In the genomic region with DNA sequence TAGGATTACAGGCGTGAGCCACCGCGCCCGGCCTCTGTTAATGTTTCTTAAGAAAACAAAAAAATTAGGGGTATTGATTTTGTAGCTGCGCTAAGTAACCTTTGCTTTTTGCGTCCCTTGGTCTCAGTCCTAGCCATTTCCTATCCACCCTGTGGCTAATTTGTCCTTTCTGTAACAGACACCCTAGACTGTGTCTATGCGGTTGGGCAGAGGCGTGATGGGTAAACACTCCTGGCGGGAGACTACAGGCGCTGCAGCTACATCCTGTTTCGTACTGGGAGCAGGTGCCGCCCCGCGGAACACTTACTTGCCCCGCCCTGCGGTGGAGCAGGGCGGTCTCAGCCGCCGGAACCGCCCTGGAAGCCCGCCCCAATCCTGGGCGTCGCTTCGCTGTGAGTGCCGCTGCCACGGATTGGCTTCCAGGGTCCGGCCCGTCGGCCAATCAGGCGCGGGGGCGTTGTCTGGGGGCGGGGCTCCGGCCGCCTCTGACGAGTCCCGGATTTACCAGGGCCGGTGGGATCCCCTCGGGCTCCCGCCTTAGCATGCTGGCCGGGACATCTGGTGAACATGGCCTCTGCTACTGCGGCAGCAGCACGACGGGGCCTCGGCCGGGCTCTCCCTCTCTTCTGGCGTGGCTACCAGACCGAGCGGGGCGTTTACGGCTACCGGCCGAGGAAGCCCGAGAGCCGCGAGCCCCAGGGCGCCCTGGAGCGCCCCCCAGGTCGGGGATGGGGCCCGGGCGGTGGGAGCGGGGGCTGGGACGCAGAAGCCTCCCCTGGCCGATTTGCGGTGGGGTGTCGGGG, we compare ENCODE assay signal across 8 cellular contexts. TPM values are rescaled to one million over a fixed set of nuclear protein-coding genes. Genes with fewer than 3 reads are reported as not detected.
DNase-seq lines count a peak whose midpoint lies in the region; ATAC-seq and TF ChIP-seq lines count a peak whose summit lies in the region.

A gene with protein sequence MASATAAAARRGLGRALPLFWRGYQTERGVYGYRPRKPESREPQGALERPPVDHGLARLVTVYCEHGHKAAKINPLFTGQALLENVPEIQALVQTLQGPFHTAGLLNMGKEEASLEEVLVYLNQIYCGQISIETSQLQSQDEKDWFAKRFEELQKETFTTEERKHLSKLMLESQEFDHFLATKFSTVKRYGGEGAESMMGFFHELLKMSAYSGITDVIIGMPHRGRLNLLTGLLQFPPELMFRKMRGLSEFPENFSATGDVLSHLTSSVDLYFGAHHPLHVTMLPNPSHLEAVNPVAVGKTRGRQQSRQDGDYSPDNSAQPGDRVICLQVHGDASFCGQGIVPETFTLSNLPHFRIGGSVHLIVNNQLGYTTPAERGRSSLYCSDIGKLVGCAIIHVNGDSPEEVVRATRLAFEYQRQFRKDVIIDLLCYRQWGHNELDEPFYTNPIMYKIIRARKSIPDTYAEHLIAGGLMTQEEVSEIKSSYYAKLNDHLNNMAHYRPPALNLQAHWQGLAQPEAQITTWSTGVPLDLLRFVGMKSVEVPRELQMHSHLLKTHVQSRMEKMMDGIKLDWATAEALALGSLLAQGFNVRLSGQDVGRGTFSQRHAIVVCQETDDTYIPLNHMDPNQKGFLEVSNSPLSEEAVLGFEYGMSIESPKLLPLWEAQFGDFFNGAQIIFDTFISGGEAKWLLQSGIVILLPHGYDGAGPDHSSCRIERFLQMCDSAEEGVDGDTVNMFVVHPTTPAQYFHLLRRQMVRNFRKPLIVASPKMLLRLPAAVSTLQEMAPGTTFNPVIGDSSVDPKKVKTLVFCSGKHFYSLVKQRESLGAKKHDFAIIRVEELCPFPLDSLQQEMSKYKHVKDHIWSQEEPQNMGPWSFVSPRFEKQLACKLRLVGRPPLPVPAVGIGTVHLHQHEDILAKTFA (plus strand): TSS at position 488 of the 803 bp plus-strand sequence. CDS start 80 bp downstream, at position 568.

- no peaks in the 10 kb centered on the region for H3K27me3 Mint-ChIP-seq in type B pancreatic cell

- H3K4me3 Mint-ChIP-seq in type B pancreatic cell: peak within 1 kb of the TSS; percentile 86

- ATAC-seq in HG02798 (IDR thresholded peaks at IDR 0.05; ENCODE audit: poor library complexity, unreplicated experiment): peak; percentile 98

- TF ChIP-seq CTCF in GM12875 (IDR thresholded peaks at IDR 0.05; ENCODE audit: borderline replicate concordance, insufficient read depth, low read depth, low read length) (peak; percentile 28; the same call in 1 of the 2 replicates), type B pancreatic cell (conservative IDR thresholded peaks at IDR 0.05) (peak; percentile 71)

- H3K36me3 Mint-ChIP-seq in type B pancreatic cell: no peaks in the 10 kb centered on the region

- 1 to 6% (median 4%) methylated on average over 60 to 66 of the region's 66 CpGs for WGBS in adipose tissue, 3 donors

- H3K27ac Mint-ChIP-seq in type B pancreatic cell: peak within 1 kb of the TSS; percentile 85

- intact Hi-C loops in cardiac septum (cut with DNase I): loop anchor here (1.0 to 2.0 kb wide), 2 partner anchors 25 to 60 kb away; a partner anchor contains a TSS

- peak within 1 kb of the TSS; percentile 89 for H3K4me3 ChIP-seq in GM12875 (ENCODE audit: low read depth, low read length)

- H3K4me1 Mint-ChIP-seq in type B pancreatic cell (ENCODE audit: unreplicated experiment): peaks cover 9% of the 10 kb centered on the region

- no peaks in the 10 kb centered on the region for H3K9me3 Mint-ChIP-seq in type B pancreatic cell

- DNase-seq in NCI-H1436 (lab: John Stamatoyannopoulos, UW) (peak; percentile 97), T follicular helper cell (ENCODE audit: low read depth) (peak; percentile 96), cardiac septum (ENCODE audit: low spot score) (peak; percentile 99), pons (ENCODE audit: low spot score) (peak; percentile 98), type B pancreatic cell (ENCODE audit: extremely low spot score, unreplicated experiment) (peak; percentile 100)

- no peak within 1 kb of the TSS for H3K27ac ChIP-seq in adipose tissue (ENCODE audit: low read depth, low read length)

RNA-seq across cellular contexts. Expression of the gene that starts here (rescaled TPM):
- polyA plus RNA-seq in adipose tissue: 10 to 100 TPM; 10.7 to 14.9 (median 11.1) TPM
- total RNA-seq in cardiac septum (25.0 TPM), type B pancreatic cell (ENCODE audit: low replicate concordance) (30.1 and 44.8 TPM in 2 replicates)
